16 cellular contexts compared by ENCODE assay signal in the genomic region with DNA sequence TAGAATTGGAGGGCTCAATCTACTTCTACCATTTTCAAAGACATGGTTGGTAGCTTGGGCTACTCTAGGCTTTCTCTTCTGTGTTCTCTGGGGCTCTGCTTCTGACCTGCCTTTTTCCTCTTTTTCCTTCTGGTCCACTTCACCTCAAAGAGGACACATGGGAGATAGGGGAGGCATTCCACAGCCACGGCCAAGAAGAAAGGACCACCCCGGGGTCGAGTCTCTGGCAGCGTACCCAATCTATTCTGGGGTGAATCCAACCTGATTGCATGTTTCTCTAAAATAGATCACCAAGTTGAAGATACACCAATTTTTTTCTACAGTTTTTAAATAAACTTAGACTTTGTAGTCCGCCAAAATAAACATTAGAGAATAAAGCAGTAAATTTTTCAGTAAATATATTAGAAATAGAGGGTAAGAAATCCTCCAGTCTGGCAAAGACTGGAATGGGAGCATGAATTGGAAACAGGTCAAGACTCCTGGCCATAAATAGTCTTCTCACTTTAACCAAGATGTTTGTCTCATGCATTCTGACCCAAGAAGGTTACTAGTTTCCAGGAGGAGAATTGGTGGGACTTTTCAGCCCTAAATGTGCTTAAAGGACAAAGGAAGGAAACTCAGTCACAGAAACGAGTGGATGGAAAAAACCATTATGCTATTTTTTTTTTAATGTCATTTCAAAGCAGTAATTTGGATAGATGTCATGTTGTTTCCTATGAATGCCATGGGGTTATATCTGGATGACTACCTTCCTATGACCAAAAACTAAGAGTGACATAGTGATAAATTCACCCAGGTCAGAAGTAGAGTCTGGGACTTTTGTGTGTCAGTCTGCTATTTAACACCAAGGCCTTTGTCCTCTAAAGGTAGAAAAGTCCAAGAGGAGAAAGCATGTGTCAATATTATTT.
DNase-seq lines count a peak whose midpoint lies in the region; ATAC-seq and TF ChIP-seq lines count a peak whose summit lies in the region.
"Had no signal": no experiment of that assay in that cellular context is flagged by ENCODE, and none has a peak within 500 bp of the region (broad histone marks: within the 10 kb centered on the region; RNA-seq: fewer than 3 reads in every experiment).

No MANE protein-coding gene starts in this region.

- no peaks in the 10 kb centered on the region for H3K36me3 ChIP-seq in heart right ventricle
- H3K36me3 ChIP-seq in trophoblast cell (ENCODE audit: control insufficient read depth in 1 of 2, insufficient read depth in 2 of 2, low read length in 2 of 2), result no peaks in the 10 kb centered on the region
- H3K36me3 ChIP-seq in uterus, result no peaks in the 10 kb centered on the region
- no peaks in the 10 kb centered on the region for H3K36me3 ChIP-seq in psoas muscle (ENCODE audit: insufficient read depth in 1 of 2, low read depth in 1 of 2)
- H3K36me3 ChIP-seq in effector memory CD4-positive, alpha-beta T cell (ENCODE audit: control insufficient read depth, insufficient read depth, low read length), result no peaks in the 10 kb centered on the region
- H3K36me3 ChIP-seq: BLaER1 had no signal

- H2AFZ ChIP-seq in trophoblast cell (ENCODE audit: insufficient read depth, low read length, poor library complexity), result no peak overlapping the region
- H2AFZ ChIP-seq: PC-9 had no signal

- H3K4me1 ChIP-seq in heart right ventricle (peaks cover 0 to 53% (median 21%) of the 10 kb centered on the region in 9 donors), trophoblast cell (ENCODE audit: control insufficient read depth in 1 of 2, insufficient read depth in 2 of 2, low read length in 2 of 2) (peaks cover 0 to 7% of the 10 kb centered on the region in 2 experiments), uterus (no peaks in the 10 kb centered on the region), psoas muscle (no peaks in the 10 kb centered on the region)
- no peaks in the 10 kb centered on the region for H3K4me1 ChIP-seq in effector memory CD4-positive, alpha-beta T cell (ENCODE audit: control insufficient read depth, insufficient read depth, low read length, poor library complexity, severe bottlenecking)
- H3K4me1 ChIP-seq: BLaER1 had no signal

- ATAC-seq in Right ventricle myocardium inferior, result peak; percentile 20
- peak in 7 of 8 donors; percentile 31 to 79 (median 57) for ATAC-seq in heart right ventricle
- ATAC-seq in psoas muscle, result no peak
- no peak for ATAC-seq in GM21447 (IDR thresholded peaks at IDR 0.05; ENCODE audit: unreplicated experiment)
- ATAC-seq: K562 had no signal

- peak overlapping the region; percentile 9 for H2BK12ac ChIP-seq in trophoblast cell (ENCODE audit: low read length)

- no peak for TF ChIP-seq CTCF in heart right ventricle (IDR thresholded peaks at IDR 0.05)
- TF ChIP-seq CTCF in uterus (IDR thresholded peaks at IDR 0.05), result no peak
- no peak for TF ChIP-seq CTCF in psoas muscle (IDR thresholded peaks at IDR 0.05)

- H3K27ac ChIP-seq in heart right ventricle, result peak overlapping the region in 8 of 10 donors; percentile 5 to 65 (median 28)
- H3K27ac ChIP-seq in trophoblast cell (ENCODE audit: low read depth, low read length), result no peak overlapping the region
- H3K27ac ChIP-seq in uterus, result peak overlapping the region; percentile 15 to 57
- no peak overlapping the region for H3K27ac ChIP-seq in psoas muscle
- H3K27ac ChIP-seq in effector memory CD4-positive, alpha-beta T cell (ENCODE audit: insufficient read depth, low read length, poor library complexity, severe bottlenecking), result no peak overlapping the region
- H3K27ac ChIP-seq: BLaER1, PC-9 had no signal

- no peak overlapping the region for H2BK5ac ChIP-seq in trophoblast cell (ENCODE audit: low read depth, low read length, poor library complexity)

- H3K9ac ChIP-seq in trophoblast cell (ENCODE audit: low read length), result no peak overlapping the region
- H3K9ac ChIP-seq: BLaER1 had no signal

- 23 to 44% methylated on average over 6 of the region's 6 CpGs for WGBS in heart right ventricle, 2 donors
- no CpG with 5 or more reads among the region's 6 CpGs for WGBS in trophoblast cell (ENCODE audit: extremely low coverage, insufficient coverage, insufficient read length)
- 54 to 61% (median 60%) methylated on average over 6 of the region's 6 CpGs for WGBS in psoas muscle, 3 donors

- H4K91ac ChIP-seq in trophoblast cell (ENCODE audit: low read depth, low read length), result no peak overlapping the region

- H3K4me3 ChIP-seq in heart right ventricle, result no peak overlapping the region
- no peak overlapping the region for H3K4me3 ChIP-seq in trophoblast cell (ENCODE audit: low read depth, low read length)
- no peak overlapping the region for H3K4me3 ChIP-seq in uterus
- no peak overlapping the region for H3K4me3 ChIP-seq in psoas muscle
- H3K4me3 ChIP-seq in effector memory CD4-positive, alpha-beta T cell (ENCODE audit: insufficient read depth, low read depth, low read length, poor library complexity, severe bottlenecking), result no peak overlapping the region
- H3K4me3 ChIP-seq: BLaER1, K562, PC-9 had no signal

- no peak overlapping the region for H3K23ac ChIP-seq in trophoblast cell (ENCODE audit: low read length)

- no peak overlapping the region for H3K4me2 ChIP-seq in trophoblast cell (ENCODE audit: low read length)
- H3K4me2 ChIP-seq: BLaER1, PC-9 had no signal

- H3K79me2 ChIP-seq in trophoblast cell (ENCODE audit: control insufficient read depth, insufficient read depth, low read length, poor library complexity), result no peaks in the 10 kb centered on the region

- H3K79me1 ChIP-seq in trophoblast cell (ENCODE audit: low read length), result peaks cover 1% of the 10 kb centered on the region

- no peak overlapping the region for H2AK5ac ChIP-seq in trophoblast cell (ENCODE audit: low read length)

- H3K4ac ChIP-seq in trophoblast cell (ENCODE audit: low read depth, low read length), result no peak overlapping the region

- H2BK120ac ChIP-seq in trophoblast cell (ENCODE audit: insufficient read depth, low read length, poor library complexity), result no peak overlapping the region

- intact Hi-C loops in Right ventricle myocardium inferior (cut with DNase I), result loop anchor here (5.0 kb wide), 1 partner anchor 51 kb away; no protein-coding TSS in a partner anchor
- intact Hi-C loops in cardiac septum (cut with DNase I), result loop anchor here (5.0 kb wide), 2 partner anchors 51 to 69 kb away; a partner anchor contains a TSS
- intact Hi-C loops in heart right ventricle (cut with DNase I), result loop anchor here in 1 of 10 donors (5.0 kb wide), 1 partner anchor 51 kb away; no protein-coding TSS in a partner anchor
- intact Hi-C loops in uterus (cut with DNase I; ENCODE audit: low total_unique reads), result no loop called here
- intact Hi-C loops in psoas muscle (cut with DNase I), result no loop called here

- H3K18ac ChIP-seq in trophoblast cell (ENCODE audit: low read length), result no peak overlapping the region

- no peak for DNase-seq in Right ventricle myocardium inferior (ENCODE audit: missing footprints)
- no peak for DNase-seq in cardiac septum (ENCODE audit: low spot score)
- peak in 1 of 2 donors; percentile 33 for DNase-seq in heart right ventricle
- no peak for DNase-seq in trophoblast cell
- DNase-seq in uterus, result peak in 1 of 2 donors; percentile 32
- no peak for DNase-seq in psoas muscle
- DNase-seq in effector memory CD4-positive, alpha-beta T cell, result no peak
- DNase-seq: 8988T, HFFc6, NCI-H1048, NCI-H146, NCI-H748 treated with DMSO at 0.1 percent for 48 hours, PC-9 had no signal

- no peak overlapping the region for H3K14ac ChIP-seq in trophoblast cell (ENCODE audit: low read length)

- H4K8ac ChIP-seq in trophoblast cell (ENCODE audit: low read depth, low read length), result no peak overlapping the region

- TF ChIP-seq POLR2A in uterus (IDR thresholded peaks at IDR 0.05), result no peak

- H3K9me3 ChIP-seq in heart right ventricle (no peaks in the 10 kb centered on the region), trophoblast cell (ENCODE audit: insufficient read depth, low read depth, low read length) (no peaks in the 10 kb centered on the region), uterus (no peaks in the 10 kb centered on the region), psoas muscle (no peaks in the 10 kb centered on the region)
- H3K9me3 ChIP-seq in effector memory CD4-positive, alpha-beta T cell (ENCODE audit: control insufficient read depth, low read length), result no peaks in the 10 kb centered on the region
- H3K9me3 ChIP-seq: BLaER1 had no signal

- no peak overlapping the region for H4K12ac ChIP-seq in trophoblast cell (ENCODE audit: low read depth, low read length)

- H3K27me3 ChIP-seq in heart right ventricle, result no peaks in the 10 kb centered on the region
- no peaks in the 10 kb centered on the region for H3K27me3 ChIP-seq in trophoblast cell (ENCODE audit: insufficient read depth, low read length)
- no peaks in the 10 kb centered on the region for H3K27me3 ChIP-seq in uterus
- H3K27me3 ChIP-seq in psoas muscle (ENCODE audit: insufficient read depth in 3 of 3, low read length in 2 of 3), result no peaks in the 10 kb centered on the region
- H3K27me3 ChIP-seq in effector memory CD4-positive, alpha-beta T cell (replicated peaks; ENCODE audit: control insufficient read depth, insufficient read depth, low read length, poor library complexity, severe bottlenecking), result no peaks in the 10 kb centered on the region
- H3K27me3 ChIP-seq: BLaER1 had no signal

Comparison
In these comparisons a context has a peak if more than half of its experiments do, and no peak if none do; other contexts are left out.
1. ATAC-seq: peak in Right ventricle myocardium inferior (single experiment) and heart right ventricle (7 of 8); none in psoas muscle (0 of 4) and GM21447 (single experiment).
2. H3K27ac ChIP-seq: peak in heart right ventricle (8 of 10) and uterus (2 of 2); none in trophoblast cell (single experiment), psoas muscle (single experiment) and effector memory CD4-positive, alpha-beta T cell (single experiment).
3. intact Hi-C loops: an anchor here in Right ventricle myocardium inferior (5.0 kb wide) and cardiac septum (5.0 kb wide); none called in uterus and psoas muscle.